1 cellular context compared by ENCODE assay signal in the genomic region with DNA sequence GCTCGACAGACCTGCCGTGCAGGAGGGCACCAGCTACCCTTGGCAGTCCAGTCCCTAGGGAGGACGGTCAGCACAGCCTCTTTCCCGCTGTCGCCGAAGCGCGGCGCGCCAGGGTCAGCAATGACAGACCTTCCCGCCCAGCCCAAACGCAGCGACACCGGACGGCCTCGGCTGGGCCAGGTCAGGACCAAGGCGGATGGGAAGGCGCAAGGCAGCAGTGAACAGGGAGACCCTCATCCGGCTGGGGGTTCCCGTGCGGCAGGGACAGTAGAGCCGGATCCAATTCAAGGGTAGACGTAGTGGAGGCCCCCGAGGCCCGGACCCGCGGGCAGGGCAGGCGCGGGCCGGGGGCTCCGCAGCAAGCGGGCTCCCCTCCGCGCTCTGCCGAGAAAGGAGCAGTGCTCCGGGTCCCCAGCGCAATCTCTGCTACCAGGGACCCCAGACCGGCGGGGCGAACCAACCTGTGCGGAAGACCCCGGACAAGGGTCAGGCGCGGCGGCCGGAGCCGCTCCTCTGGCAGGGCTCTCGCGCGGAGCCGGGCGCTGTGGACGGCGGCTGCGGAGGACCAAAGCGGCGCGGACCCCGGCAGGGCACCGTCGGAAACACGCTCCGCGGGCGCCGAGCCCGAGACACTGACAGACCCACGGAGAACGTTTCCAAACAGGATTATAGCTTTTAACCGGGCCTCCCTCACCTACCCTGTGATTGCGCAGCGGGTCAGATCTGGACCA.
A peak's percentile ranks its signal among the peaks of the same experiment; 100 is the strongest.
TF ChIP-seq lines count a peak whose summit lies in the region.

A gene with protein sequence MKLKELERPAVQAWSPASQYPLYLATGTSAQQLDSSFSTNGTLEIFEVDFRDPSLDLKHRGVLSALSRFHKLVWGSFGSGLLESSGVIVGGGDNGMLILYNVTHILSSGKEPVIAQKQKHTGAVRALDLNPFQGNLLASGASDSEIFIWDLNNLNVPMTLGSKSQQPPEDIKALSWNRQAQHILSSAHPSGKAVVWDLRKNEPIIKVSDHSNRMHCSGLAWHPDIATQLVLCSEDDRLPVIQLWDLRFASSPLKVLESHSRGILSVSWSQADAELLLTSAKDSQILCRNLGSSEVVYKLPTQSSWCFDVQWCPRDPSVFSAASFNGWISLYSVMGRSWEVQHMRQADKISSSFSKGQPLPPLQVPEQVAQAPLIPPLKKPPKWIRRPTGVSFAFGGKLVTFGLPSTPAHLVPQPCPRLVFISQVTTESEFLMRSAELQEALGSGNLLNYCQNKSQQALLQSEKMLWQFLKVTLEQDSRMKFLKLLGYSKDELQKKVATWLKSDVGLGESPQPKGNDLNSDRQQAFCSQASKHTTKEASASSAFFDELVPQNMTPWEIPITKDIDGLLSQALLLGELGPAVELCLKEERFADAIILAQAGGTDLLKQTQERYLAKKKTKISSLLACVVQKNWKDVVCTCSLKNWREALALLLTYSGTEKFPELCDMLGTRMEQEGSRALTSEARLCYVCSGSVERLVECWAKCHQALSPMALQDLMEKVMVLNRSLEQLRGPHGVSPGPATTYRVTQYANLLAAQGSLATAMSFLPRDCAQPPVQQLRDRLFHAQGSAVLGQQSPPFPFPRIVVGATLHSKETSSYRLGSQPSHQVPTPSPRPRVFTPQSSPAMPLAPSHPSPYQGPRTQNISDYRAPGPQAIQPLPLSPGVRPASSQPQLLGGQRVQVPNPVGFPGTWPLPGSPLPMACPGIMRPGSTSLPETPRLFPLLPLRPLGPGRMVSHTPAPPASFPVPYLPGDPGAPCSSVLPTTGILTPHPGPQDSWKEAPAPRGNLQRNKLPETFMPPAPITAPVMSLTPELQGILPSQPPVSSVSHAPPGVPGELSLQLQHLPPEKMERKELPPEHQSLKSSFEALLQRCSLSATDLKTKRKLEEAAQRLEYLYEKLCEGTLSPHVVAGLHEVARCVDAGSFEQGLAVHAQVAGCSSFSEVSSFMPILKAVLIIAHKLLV (minus strand): TSS at position 541 of the 731 bp plus-strand sequence. CDS start 2,909 bp downstream, outside the sequence.

TF ChIP-seq in WTC11, 78 proteins besides CTCF, POLR2A, EP300 and RAD21 (continued from another document and continues in another):
- TF ChIP-seq, protein P1, sequence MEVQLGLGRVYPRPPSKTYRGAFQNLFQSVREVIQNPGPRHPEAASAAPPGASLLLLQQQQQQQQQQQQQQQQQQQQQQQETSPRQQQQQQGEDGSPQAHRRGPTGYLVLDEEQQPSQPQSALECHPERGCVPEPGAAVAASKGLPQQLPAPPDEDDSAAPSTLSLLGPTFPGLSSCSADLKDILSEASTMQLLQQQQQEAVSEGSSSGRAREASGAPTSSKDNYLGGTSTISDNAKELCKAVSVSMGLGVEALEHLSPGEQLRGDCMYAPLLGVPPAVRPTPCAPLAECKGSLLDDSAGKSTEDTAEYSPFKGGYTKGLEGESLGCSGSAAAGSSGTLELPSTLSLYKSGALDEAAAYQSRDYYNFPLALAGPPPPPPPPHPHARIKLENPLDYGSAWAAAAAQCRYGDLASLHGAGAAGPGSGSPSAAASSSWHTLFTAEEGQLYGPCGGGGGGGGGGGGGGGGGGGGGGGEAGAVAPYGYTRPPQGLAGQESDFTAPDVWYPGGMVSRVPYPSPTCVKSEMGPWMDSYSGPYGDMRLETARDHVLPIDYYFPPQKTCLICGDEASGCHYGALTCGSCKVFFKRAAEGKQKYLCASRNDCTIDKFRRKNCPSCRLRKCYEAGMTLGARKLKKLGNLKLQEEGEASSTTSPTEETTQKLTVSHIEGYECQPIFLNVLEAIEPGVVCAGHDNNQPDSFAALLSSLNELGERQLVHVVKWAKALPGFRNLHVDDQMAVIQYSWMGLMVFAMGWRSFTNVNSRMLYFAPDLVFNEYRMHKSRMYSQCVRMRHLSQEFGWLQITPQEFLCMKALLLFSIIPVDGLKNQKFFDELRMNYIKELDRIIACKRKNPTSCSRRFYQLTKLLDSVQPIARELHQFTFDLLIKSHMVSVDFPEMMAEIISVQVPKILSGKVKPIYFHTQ (CRISPR knock-in tag; IDR thresholded peaks at IDR 0.05): no peak
- TF ChIP-seq, protein P2, sequence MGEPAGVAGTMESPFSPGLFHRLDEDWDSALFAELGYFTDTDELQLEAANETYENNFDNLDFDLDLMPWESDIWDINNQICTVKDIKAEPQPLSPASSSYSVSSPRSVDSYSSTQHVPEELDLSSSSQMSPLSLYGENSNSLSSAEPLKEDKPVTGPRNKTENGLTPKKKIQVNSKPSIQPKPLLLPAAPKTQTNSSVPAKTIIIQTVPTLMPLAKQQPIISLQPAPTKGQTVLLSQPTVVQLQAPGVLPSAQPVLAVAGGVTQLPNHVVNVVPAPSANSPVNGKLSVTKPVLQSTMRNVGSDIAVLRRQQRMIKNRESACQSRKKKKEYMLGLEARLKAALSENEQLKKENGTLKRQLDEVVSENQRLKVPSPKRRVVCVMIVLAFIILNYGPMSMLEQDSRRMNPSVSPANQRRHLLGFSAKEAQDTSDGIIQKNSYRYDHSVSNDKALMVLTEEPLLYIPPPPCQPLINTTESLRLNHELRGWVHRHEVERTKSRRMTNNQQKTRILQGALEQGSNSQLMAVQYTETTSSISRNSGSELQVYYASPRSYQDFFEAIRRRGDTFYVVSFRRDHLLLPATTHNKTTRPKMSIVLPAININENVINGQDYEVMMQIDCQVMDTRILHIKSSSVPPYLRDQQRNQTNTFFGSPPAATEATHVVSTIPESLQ (CRISPR knock-in tag; IDR thresholded peaks at IDR 0.05): no peak
- TF ChIP-seq JUN (CRISPR knock-in tag; IDR thresholded peaks at IDR 0.05) (no peak), ZNF416 (CRISPR knock-in tag; IDR thresholded peaks at IDR 0.05) (no peak), SP1 (CRISPR knock-in tag; conservative IDR thresholded peaks at IDR 0.05) (no peak; the same call in 1 of the 2 replicates), FOXK1 (CRISPR knock-in tag; IDR thresholded peaks at IDR 0.05) (no peak), ATF1 (CRISPR knock-in tag; IDR thresholded peaks at IDR 0.05) (no peak), SMAD3 (CRISPR knock-in tag; IDR thresholded peaks at IDR 0.05; ENCODE audit: borderline replicate concordance) (no peak), OVOL2 (CRISPR knock-in tag; IDR thresholded peaks at IDR 0.05; ENCODE audit: borderline replicate concordance) (no peak), NFYB (CRISPR knock-in tag; conservative IDR thresholded peaks at IDR 0.05; ENCODE audit: low read depth) (no peak), RORB (CRISPR knock-in tag; IDR thresholded peaks at IDR 0.05) (no peak), MYBL2 (CRISPR knock-in tag; IDR thresholded peaks at IDR 0.05) (no peak)
- TF ChIP-seq, protein P3, sequence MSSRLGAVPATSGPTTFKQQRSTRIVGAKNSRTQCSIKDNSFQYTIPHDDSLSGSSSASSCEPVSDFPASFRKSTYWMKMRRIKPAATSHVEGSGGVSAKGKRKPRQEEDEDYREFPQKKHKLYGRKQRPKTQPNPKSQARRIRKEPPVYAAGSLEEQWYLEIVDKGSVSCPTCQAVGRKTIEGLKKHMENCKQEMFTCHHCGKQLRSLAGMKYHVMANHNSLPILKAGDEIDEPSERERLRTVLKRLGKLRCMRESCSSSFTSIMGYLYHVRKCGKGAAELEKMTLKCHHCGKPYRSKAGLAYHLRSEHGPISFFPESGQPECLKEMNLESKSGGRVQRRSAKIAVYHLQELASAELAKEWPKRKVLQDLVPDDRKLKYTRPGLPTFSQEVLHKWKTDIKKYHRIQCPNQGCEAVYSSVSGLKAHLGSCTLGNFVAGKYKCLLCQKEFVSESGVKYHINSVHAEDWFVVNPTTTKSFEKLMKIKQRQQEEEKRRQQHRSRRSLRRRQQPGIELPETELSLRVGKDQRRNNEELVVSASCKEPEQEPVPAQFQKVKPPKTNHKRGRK (CRISPR knock-in tag; IDR thresholded peaks at IDR 0.05; ENCODE audit: borderline replicate concordance): no peak
- TF ChIP-seq, protein P4, sequence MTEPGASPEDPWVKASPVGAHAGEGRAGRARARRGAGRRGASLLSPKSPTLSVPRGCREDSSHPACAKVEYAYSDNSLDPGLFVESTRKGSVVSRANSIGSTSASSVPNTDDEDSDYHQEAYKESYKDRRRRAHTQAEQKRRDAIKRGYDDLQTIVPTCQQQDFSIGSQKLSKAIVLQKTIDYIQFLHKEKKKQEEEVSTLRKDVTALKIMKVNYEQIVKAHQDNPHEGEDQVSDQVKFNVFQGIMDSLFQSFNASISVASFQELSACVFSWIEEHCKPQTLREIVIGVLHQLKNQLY (CRISPR knock-in tag; IDR thresholded peaks at IDR 0.05): no peak
- TF ChIP-seq, protein P5, sequence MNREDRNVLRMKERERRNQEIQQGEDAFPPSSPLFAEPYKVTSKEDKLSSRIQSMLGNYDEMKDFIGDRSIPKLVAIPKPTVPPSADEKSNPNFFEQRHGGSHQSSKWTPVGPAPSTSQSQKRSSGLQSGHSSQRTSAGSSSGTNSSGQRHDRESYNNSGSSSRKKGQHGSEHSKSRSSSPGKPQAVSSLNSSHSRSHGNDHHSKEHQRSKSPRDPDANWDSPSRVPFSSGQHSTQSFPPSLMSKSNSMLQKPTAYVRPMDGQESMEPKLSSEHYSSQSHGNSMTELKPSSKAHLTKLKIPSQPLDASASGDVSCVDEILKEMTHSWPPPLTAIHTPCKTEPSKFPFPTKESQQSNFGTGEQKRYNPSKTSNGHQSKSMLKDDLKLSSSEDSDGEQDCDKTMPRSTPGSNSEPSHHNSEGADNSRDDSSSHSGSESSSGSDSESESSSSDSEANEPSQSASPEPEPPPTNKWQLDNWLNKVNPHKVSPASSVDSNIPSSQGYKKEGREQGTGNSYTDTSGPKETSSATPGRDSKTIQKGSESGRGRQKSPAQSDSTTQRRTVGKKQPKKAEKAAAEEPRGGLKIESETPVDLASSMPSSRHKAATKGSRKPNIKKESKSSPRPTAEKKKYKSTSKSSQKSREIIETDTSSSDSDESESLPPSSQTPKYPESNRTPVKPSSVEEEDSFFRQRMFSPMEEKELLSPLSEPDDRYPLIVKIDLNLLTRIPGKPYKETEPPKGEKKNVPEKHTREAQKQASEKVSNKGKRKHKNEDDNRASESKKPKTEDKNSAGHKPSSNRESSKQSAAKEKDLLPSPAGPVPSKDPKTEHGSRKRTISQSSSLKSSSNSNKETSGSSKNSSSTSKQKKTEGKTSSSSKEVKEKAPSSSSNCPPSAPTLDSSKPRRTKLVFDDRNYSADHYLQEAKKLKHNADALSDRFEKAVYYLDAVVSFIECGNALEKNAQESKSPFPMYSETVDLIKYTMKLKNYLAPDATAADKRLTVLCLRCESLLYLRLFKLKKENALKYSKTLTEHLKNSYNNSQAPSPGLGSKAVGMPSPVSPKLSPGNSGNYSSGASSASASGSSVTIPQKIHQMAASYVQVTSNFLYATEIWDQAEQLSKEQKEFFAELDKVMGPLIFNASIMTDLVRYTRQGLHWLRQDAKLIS (CRISPR knock-in tag; IDR thresholded peaks at IDR 0.05; ENCODE audit: borderline replicate concordance): peak; percentile 36; the same call in 1 of the 2 replicates
- TF ChIP-seq, protein P6, sequence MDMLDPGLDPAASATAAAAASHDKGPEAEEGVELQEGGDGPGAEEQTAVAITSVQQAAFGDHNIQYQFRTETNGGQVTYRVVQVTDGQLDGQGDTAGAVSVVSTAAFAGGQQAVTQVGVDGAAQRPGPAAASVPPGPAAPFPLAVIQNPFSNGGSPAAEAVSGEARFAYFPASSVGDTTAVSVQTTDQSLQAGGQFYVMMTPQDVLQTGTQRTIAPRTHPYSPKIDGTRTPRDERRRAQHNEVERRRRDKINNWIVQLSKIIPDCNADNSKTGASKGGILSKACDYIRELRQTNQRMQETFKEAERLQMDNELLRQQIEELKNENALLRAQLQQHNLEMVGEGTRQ (CRISPR knock-in tag; IDR thresholded peaks at IDR 0.05): no peak
- TF ChIP-seq, protein P7, sequence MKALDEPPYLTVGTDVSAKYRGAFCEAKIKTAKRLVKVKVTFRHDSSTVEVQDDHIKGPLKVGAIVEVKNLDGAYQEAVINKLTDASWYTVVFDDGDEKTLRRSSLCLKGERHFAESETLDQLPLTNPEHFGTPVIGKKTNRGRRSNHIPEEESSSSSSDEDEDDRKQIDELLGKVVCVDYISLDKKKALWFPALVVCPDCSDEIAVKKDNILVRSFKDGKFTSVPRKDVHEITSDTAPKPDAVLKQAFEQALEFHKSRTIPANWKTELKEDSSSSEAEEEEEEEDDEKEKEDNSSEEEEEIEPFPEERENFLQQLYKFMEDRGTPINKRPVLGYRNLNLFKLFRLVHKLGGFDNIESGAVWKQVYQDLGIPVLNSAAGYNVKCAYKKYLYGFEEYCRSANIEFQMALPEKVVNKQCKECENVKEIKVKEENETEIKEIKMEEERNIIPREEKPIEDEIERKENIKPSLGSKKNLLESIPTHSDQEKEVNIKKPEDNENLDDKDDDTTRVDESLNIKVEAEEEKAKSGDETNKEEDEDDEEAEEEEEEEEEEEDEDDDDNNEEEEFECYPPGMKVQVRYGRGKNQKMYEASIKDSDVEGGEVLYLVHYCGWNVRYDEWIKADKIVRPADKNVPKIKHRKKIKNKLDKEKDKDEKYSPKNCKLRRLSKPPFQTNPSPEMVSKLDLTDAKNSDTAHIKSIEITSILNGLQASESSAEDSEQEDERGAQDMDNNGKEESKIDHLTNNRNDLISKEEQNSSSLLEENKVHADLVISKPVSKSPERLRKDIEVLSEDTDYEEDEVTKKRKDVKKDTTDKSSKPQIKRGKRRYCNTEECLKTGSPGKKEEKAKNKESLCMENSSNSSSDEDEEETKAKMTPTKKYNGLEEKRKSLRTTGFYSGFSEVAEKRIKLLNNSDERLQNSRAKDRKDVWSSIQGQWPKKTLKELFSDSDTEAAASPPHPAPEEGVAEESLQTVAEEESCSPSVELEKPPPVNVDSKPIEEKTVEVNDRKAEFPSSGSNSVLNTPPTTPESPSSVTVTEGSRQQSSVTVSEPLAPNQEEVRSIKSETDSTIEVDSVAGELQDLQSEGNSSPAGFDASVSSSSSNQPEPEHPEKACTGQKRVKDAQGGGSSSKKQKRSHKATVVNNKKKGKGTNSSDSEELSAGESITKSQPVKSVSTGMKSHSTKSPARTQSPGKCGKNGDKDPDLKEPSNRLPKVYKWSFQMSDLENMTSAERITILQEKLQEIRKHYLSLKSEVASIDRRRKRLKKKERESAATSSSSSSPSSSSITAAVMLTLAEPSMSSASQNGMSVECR (CRISPR knock-in tag; IDR thresholded peaks at IDR 0.05; ENCODE audit: borderline replicate concordance): peak; percentile 80; the same call in 1 of the 2 replicates
- TF ChIP-seq, protein P8, sequence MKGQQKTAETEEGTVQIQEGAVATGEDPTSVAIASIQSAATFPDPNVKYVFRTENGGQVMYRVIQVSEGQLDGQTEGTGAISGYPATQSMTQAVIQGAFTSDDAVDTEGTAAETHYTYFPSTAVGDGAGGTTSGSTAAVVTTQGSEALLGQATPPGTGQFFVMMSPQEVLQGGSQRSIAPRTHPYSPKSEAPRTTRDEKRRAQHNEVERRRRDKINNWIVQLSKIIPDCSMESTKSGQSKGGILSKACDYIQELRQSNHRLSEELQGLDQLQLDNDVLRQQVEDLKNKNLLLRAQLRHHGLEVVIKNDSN (CRISPR knock-in tag; IDR thresholded peaks at IDR 0.05): no peak
- TF ChIP-seq, protein P9, sequence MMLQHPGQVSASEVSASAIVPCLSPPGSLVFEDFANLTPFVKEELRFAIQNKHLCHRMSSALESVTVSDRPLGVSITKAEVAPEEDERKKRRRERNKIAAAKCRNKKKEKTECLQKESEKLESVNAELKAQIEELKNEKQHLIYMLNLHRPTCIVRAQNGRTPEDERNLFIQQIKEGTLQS (CRISPR knock-in tag; conservative IDR thresholded peaks at IDR 0.05): no peak
- TF ChIP-seq, protein P10, sequence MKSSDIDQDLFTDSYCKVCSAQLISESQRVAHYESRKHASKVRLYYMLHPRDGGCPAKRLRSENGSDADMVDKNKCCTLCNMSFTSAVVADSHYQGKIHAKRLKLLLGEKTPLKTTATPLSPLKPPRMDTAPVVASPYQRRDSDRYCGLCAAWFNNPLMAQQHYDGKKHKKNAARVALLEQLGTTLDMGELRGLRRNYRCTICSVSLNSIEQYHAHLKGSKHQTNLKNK (CRISPR knock-in tag; IDR thresholded peaks at IDR 0.05): no peak
